In genomic region chr2:190538201-190538600, GRCh38 we compare ENCODE assay signal across 20 cellular contexts.
"Had no signal": no experiment of that assay in that cellular context is flagged by ENCODE, and none has a peak within 500 bp of the region (broad histone marks: within the 10 kb centered on the region; RNA-seq: fewer than 3 reads in every experiment).

No MANE protein-coding gene starts in this region.

- H3K36me3 ChIP-seq: neutrophil, spleen had no signal

- H3K27me3 Mint-ChIP-seq: stimulated activated memory B cell treated with anti-CD40 and anti-IgM and Interleukin-4, amounts not matched to agents 10 μg/mL and 1 μg/mL and 100 μg/mL, for 72 hours; stimulated activated naive CD8-positive, alpha-beta T cell treated with anti-CD3 and anti-CD28 coated beads, Interleukin-15, Interleukin-2, amounts not matched to agents 100 ng/mL and 50 ng/mL, for 24 hours had no signal

- H3K27me3 ChIP-seq: foreskin keratinocyte, hepatocyte, neutrophil, spleen, tibial nerve had no signal

- H3K27ac ChIP-seq: coronary artery, foreskin keratinocyte, hepatocyte, neutrophil, spleen, tibial nerve had no signal

- ATAC-seq: left lobe of liver; mucosa of descending colon; sciatic nerve; stimulated activated memory B cell treated with anti-CD40 and anti-IgM and Interleukin-4, amounts not matched to agents 10 μg/mL and 1 μg/mL and 100 μg/mL, for 72 hours had no signal

- DNase-seq: cerebellar nuclear complex; effector CD4-positive, alpha-beta T cell; endodermal cell; head of caudate nucleus; islet precursor cell; mucosa of descending colon; posterior cingulate gyrus; spleen; stimulated activated CD4-positive, alpha-beta T cell treated with anti-CD3 and anti-CD28 coated beads, Interleukin-15, amount 100 ng/mL, for 24 hours; stimulated activated CD4-positive, alpha-beta T cell treated with anti-CD3 and anti-CD28 coated beads, Interleukin-1b, Interleukin-23, amount 100 ng/mL, for 48 hours; stimulated activated CD4-positive, alpha-beta T cell treated with anti-CD3 and anti-CD28 coated beads, Interleukin-4, amount 100 ng/mL, for 24 hours had no signal

- H3K27ac Mint-ChIP-seq: endodermal cell; stimulated activated memory B cell treated with anti-CD40 and anti-IgM and Interleukin-4, amounts not matched to agents 10 μg/mL and 1 μg/mL and 100 μg/mL, for 72 hours; stimulated activated naive CD8-positive, alpha-beta T cell treated with anti-CD3 and anti-CD28 coated beads, Interleukin-15, Interleukin-2, amounts not matched to agents 100 ng/mL and 50 ng/mL, for 24 hours had no signal

- H3K4me3 Mint-ChIP-seq: endodermal cell; stimulated activated memory B cell treated with anti-CD40 and anti-IgM and Interleukin-4, amounts not matched to agents 10 μg/mL and 1 μg/mL and 100 μg/mL, for 72 hours; stimulated activated naive CD8-positive, alpha-beta T cell treated with anti-CD3 and anti-CD28 coated beads, Interleukin-15, Interleukin-2, amounts not matched to agents 100 ng/mL and 50 ng/mL, for 24 hours had no signal

- H3K4me3 ChIP-seq: coronary artery, hepatocyte, mucosa of descending colon, spleen, tibial nerve had no signal
